In genomic region chr18:58005885-58006523, GRCh38 we compare ENCODE assay signal across 21 cellular contexts. TPM values are rescaled to one million over a fixed set of nuclear protein-coding genes. Genes with fewer than 3 reads are reported as not detected.
DNase-seq lines count a peak whose midpoint lies in the region; TF ChIP-seq lines count a peak whose summit lies in the region.
"Had no signal": no experiment of that assay in that cellular context is flagged by ENCODE, and none has a peak within 500 bp of the region (broad histone marks: within the 10 kb centered on the region; RNA-seq: fewer than 3 reads in every experiment).

No MANE protein-coding gene starts in this region.

- H3K4me1 ChIP-seq in fibroblast of lung (ENCODE audit: control insufficient read depth, extremely low read depth, insufficient read depth, low read length): peaks cover 8% of the 10 kb centered on the region
- H3K4me1 ChIP-seq in MM.1S (ENCODE audit: low read length): no peaks in the 10 kb centered on the region
- H3K4me1 ChIP-seq in PC-9 (replicated peaks; ENCODE audit: insufficient read depth): peaks cover 20% of the 10 kb centered on the region
- H3K4me1 ChIP-seq: adrenal gland, BLaER1, pancreas, spleen, tibial nerve had no signal

- POLR2A ChIA-PET in PC-9 (lab: Charles Lee; ENCODE audit: unreplicated experiment): no interaction called here

- no peak overlapping the region for H3K27ac ChIP-seq in fibroblast of lung (ENCODE audit: insufficient read depth, low read length)
- no peak overlapping the region for H3K27ac ChIP-seq in MM.1S (ENCODE audit: low read length)
- H3K27ac ChIP-seq in PC-9: no peak overlapping the region
- H3K27ac ChIP-seq: adrenal gland, BLaER1, KMS-11, pancreas, spleen, tibial nerve, VCaP had no signal

- H2AFZ ChIP-seq in fibroblast of lung (ENCODE audit: low read length) (no peak overlapping the region), MM.1S (ENCODE audit: low read length) (no peak overlapping the region), PC-9 (no peak overlapping the region)

- H3K9me3 ChIP-seq in fibroblast of lung (ENCODE audit: control insufficient read depth, insufficient read depth, low read depth, low read length): no peaks in the 10 kb centered on the region
- no peaks in the 10 kb centered on the region for H3K9me3 ChIP-seq in MM.1S (replicated peaks; ENCODE audit: insufficient read depth, low read length)
- H3K9me3 ChIP-seq in PC-9 (ENCODE audit: insufficient read depth, low read depth): no peaks in the 10 kb centered on the region
- H3K9me3 ChIP-seq: adrenal gland, BLaER1, mucosa of descending colon, pancreas, spleen, tibial nerve had no signal

- H3K27me3 ChIP-seq in fibroblast of lung (ENCODE audit: control insufficient read depth, insufficient read depth, low read length) (no peaks in the 10 kb centered on the region), MM.1S (replicated peaks; ENCODE audit: insufficient read depth, low read length) (no peaks in the 10 kb centered on the region), PC-9 (ENCODE audit: insufficient read depth, low read depth) (no peaks in the 10 kb centered on the region)
- H3K27me3 ChIP-seq: adrenal gland, BLaER1, pancreas, tibial nerve had no signal

- H3K4me3 ChIP-seq in fibroblast of lung (replicated peaks in 1 of 4; ENCODE audit: control extremely low read depth in 1 of 4, insufficient read depth in 1 of 4, low read depth in 3 of 4, low read length in 4 of 4) (no peak overlapping the region), MM.1S (ENCODE audit: low read length) (no peak overlapping the region), PC-9 (no peak overlapping the region)
- H3K4me3 ChIP-seq: adrenal gland, BLaER1, mucosa of descending colon, pancreas, spleen, tibial nerve had no signal

- TF ChIP-seq CTCF in fibroblast of lung (conservative IDR thresholded peaks at IDR 0.05 in 1 of 2, IDR thresholded peaks at IDR 0.05 in 1 of 2; ENCODE audit: low read depth in 1 of 2, low read length in 2 of 2) (no peak), MM.1S (IDR thresholded peaks at IDR 0.05; ENCODE audit: low read length) (no peak), PC-9 (conservative IDR thresholded peaks at IDR 0.05) (no peak)

- H3K4me2 ChIP-seq in fibroblast of lung (ENCODE audit: extremely low read depth, insufficient read depth, low read length) (no peak overlapping the region), MM.1S (ENCODE audit: low read depth, low read length) (no peak overlapping the region), PC-9 (no peak overlapping the region)
- H3K4me2 ChIP-seq: BLaER1, KMS-11 had no signal

- BruUV-seq in PC-9 (replicated peaks; lab: Mats Ljungman, UMichigan): no TSS peak

- CTCF ChIA-PET in PC-9 (lab: Charles Lee): no interaction called here

- no peaks in the 10 kb centered on the region for H3K36me3 ChIP-seq in fibroblast of lung (ENCODE audit: control insufficient read depth, insufficient read depth, low read length)
- no peaks in the 10 kb centered on the region for H3K36me3 ChIP-seq in MM.1S (replicated peaks; ENCODE audit: insufficient read depth, low read length)
- no peaks in the 10 kb centered on the region for H3K36me3 ChIP-seq in PC-9 (ENCODE audit: low read depth)
- H3K36me3 ChIP-seq: adrenal gland, BLaER1, pancreas, spleen, tibial nerve had no signal

- DNase-seq in stimulated activated CD4-positive, alpha-beta T cell treated with anti-CD3 and anti-CD28 coated beads, Interleukin-15, amount 100 ng/mL, for 24 hours: peak; percentile 9
- DNase-seq in stimulated activated CD4-positive, alpha-beta T cell treated with anti-CD3 and anti-CD28 coated beads, Interleukin-12 subunit alpha, Interleukin-12 subunit beta, amount 100 ng/mL, for 4 hours: no peak
- DNase-seq in RKO (ENCODE audit: low spot score): peak; percentile 34
- peak; percentile 10 to 78 for DNase-seq in fibroblast of lung (ENCODE audit: low read depth in 2 of 2)
- DNase-seq in CD1c-positive myeloid dendritic cell (ENCODE audit: extremely low spot score): no peak
- DNase-seq in MM.1S: no peak
- no peak for DNase-seq in NCI-H1417 treated with DMSO at 0.1 percent for 48 hours (lab: John Stamatoyannopoulos, UW)
- DNase-seq in PC-9: no peak
- DNase-seq: activated CD8-positive, alpha-beta memory T cell treated with anti-CD3 and anti-CD28 coated beads, Interleukin-2, amount 50 U/mL, for 4 hours; adrenal gland; DND-41; islet precursor cell; mucosa of descending colon; NCI-H1930; NCI-H82; pancreas; spleen had no signal

- H3K9ac ChIP-seq in fibroblast of lung (ENCODE audit: insufficient read depth, low read length): no peak overlapping the region
- no peak overlapping the region for H3K9ac ChIP-seq in MM.1S (ENCODE audit: low read length)
- H3K9ac ChIP-seq: BLaER1, KMS-11 had no signal

- no peaks in the 10 kb centered on the region for H4K20me1 ChIP-seq in fibroblast of lung (ENCODE audit: control insufficient read depth, extremely low read depth, insufficient read depth, low read length)
- H4K20me1 ChIP-seq in MM.1S (ENCODE audit: insufficient read depth, low read length): no peaks in the 10 kb centered on the region
- no peaks in the 10 kb centered on the region for H4K20me1 ChIP-seq in PC-9 (ENCODE audit: insufficient read depth)
- H4K20me1 ChIP-seq: BLaER1 had no signal

- H3K9me2 ChIP-seq in MM.1S (replicated peaks; ENCODE audit: insufficient read depth, low read length) (no peaks in the 10 kb centered on the region), PC-9 (ENCODE audit: insufficient read depth) (no peaks in the 10 kb centered on the region)

- no peaks in the 10 kb centered on the region for H3F3A ChIP-seq in MM.1S (ENCODE audit: insufficient read depth, low read length)
- H3F3A ChIP-seq in PC-9 (ENCODE audit: insufficient read depth, low read depth): peaks cover 5% of the 10 kb centered on the region; the same call in 1 of the 2 replicates

- intact Hi-C loops in PC-9 (cut with micrococcal nuclease; ENCODE audit: unreplicated experiment): no loop called here

- H3K79me2 ChIP-seq in fibroblast of lung (ENCODE audit: control insufficient read depth, insufficient read depth, low read length) (no peaks in the 10 kb centered on the region), MM.1S (ENCODE audit: low read length) (no peaks in the 10 kb centered on the region), PC-9 (ENCODE audit: low read depth) (no peaks in the 10 kb centered on the region)

RNA-seq across cellular contexts. Expression of gene NEDD4L, which starts 38.0 kb away (rescaled TPM):
- total RNA-seq in fibroblast of lung: 8.5 and 18.7 TPM in 2 replicates
- polyA plus RNA-seq in fibroblast of lung: 5.5 and 13.0 TPM in 2 replicates
- 5.4 and 10.5 TPM in 2 replicates for polyA plus RNA-seq in fibroblast of lung (2012)
- polyA minus RNA-seq in fibroblast of lung (ENCODE audit: low replicate concordance): 9.6 and 12.8 TPM in 2 replicates
- 57.4 and 58.9 TPM in 2 replicates for total RNA-seq in PC-9 (2021)

Comparison
In these comparisons a context has a peak if more than half of its experiments do, and no peak if none do; other contexts are left out.
1. DNase-seq: peak in stimulated activated CD4-positive, alpha-beta T cell treated with anti-CD3 and anti-CD28 coated beads, Interleukin-15, amount 100 ng/mL, for 24 hours (single experiment), RKO (single experiment) and fibroblast of lung (2 of 2); none in stimulated activated CD4-positive, alpha-beta T cell treated with anti-CD3 and anti-CD28 coated beads, Interleukin-12 subunit alpha, Interleukin-12 subunit beta, amount 100 ng/mL, for 4 hours (single experiment), CD1c-positive myeloid dendritic cell (single experiment), MM.1S (single experiment), NCI-H1417 treated with DMSO at 0.1 percent for 48 hours (single experiment) and PC-9 (0 of 2).